1 cellular context compared by ENCODE assay signal in the genomic region with DNA sequence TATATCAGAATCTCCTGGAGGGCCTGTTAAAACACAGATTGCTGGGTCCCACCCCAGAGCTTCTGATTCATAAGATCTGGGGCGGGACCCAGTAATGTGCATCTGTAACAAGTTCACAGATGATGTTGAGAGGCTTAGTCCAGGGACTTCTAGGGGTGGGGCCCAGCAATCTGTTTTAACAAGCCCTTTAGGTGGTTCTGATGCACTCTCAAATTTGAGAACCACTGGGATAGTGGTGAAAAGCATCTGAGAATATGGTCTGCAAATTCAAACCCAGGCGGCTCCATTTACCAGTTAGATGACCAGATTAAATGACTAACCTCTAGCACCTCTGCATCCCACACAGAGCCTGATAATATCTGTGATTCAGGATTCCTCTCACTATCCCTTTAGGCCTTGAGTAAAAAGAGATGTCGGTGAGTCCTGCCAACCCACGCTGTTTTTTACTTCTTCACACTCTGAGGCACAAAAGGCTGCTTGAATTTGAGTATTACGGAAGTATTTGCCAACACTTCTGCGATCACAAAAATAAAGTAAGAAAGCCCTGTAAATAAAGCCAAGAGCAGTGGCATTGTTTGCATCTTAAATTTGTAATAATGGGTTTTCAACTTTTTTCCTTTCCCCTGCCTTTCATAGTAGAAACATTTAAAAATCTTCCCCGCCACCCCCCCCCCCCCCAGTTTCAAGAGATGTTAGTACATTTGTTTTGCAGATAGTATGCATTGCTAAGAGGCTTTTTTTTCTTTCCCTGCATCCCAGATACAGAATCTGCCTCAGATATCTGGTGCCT.
TF ChIP-seq lines count a peak whose summit lies in the region.

No MANE protein-coding gene starts in this region.

TF ChIP-seq in K562, 482 proteins besides CTCF, POLR2A, EP300 and RAD21 (continued from another document):
- TF ChIP-seq ZNF668 (CRISPR knock-in tag; IDR thresholded peaks at IDR 0.05) (no peak), ZNF436 (CRISPR knock-in tag; IDR thresholded peaks at IDR 0.05) (no peak), FOSL1 (tag; conservative IDR thresholded peaks at IDR 0.05) (peak; percentile 63), CBFA2T3 (IDR thresholded peaks at IDR 0.05) (peak; percentile 74)
- TF ChIP-seq, protein P1, sequence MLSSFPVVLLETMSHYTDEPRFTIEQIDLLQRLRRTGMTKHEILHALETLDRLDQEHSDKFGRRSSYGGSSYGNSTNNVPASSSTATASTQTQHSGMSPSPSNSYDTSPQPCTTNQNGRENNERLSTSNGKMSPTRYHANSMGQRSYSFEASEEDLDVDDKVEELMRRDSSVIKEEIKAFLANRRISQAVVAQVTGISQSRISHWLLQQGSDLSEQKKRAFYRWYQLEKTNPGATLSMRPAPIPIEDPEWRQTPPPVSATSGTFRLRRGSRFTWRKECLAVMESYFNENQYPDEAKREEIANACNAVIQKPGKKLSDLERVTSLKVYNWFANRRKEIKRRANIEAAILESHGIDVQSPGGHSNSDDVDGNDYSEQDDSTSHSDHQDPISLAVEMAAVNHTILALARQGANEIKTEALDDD (IDR thresholded peaks at IDR 0.05): peak; percentile 64
- TF ChIP-seq, protein P2, sequence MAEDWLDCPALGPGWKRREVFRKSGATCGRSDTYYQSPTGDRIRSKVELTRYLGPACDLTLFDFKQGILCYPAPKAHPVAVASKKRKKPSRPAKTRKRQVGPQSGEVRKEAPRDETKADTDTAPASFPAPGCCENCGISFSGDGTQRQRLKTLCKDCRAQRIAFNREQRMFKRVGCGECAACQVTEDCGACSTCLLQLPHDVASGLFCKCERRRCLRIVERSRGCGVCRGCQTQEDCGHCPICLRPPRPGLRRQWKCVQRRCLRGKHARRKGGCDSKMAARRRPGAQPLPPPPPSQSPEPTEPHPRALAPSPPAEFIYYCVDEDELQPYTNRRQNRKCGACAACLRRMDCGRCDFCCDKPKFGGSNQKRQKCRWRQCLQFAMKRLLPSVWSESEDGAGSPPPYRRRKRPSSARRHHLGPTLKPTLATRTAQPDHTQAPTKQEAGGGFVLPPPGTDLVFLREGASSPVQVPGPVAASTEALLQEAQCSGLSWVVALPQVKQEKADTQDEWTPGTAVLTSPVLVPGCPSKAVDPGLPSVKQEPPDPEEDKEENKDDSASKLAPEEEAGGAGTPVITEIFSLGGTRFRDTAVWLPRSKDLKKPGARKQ (CRISPR knock-in tag; IDR thresholded peaks at IDR 0.05): no peak
TF ChIP-seq in K562: peak in this region for 4.
